In genomic region chr6:54107470-54107869, GRCh38 we compare ENCODE assay signal across 16 cellular contexts. TPM values are rescaled to one million over a fixed set of nuclear protein-coding genes. Genes with fewer than 3 reads are reported as not detected.
DNase-seq lines count a peak whose midpoint lies in the region; ATAC-seq lines count a peak whose summit lies in the region.
"Had no signal": no experiment of that assay in that cellular context is flagged by ENCODE, and none has a peak within 500 bp of the region (broad histone marks: within the 10 kb centered on the region; RNA-seq: fewer than 3 reads in every experiment).

No MANE protein-coding gene starts in this region.

- H3K27me3 ChIP-seq in skeletal muscle tissue (ENCODE audit: control insufficient read depth in 3 of 3, insufficient read depth in 3 of 3, low read length in 3 of 3) = no peaks in the 10 kb centered on the region

- H3K9ac ChIP-seq in skeletal muscle tissue (ENCODE audit: low read depth in 1 of 3, low read length in 3 of 3) = peak overlapping the region in 2 of 3 donors; percentile 36 to 40

- ATAC-seq in left ventricle myocardium superior (peak; percentile 67), GM19328 (IDR thresholded peaks at IDR 0.05; ENCODE audit: unreplicated experiment) (no peak), GM21825 (IDR thresholded peaks at IDR 0.05; ENCODE audit: unreplicated experiment) (no peak)
- ATAC-seq: GM12878, SK-N-SH treated with all-trans-retinoic acid at 6 μM for 48 hours had no signal

- no peaks in the 10 kb centered on the region for H3K9me3 ChIP-seq in skeletal muscle tissue (ENCODE audit: control insufficient read depth in 3 of 3, low read length in 3 of 3)

- H3K27ac ChIP-seq in cingulate gyrus (ENCODE audit: low read depth, low read length) = peak overlapping the region; percentile 31
- no peak overlapping the region for H3K27ac ChIP-seq in skeletal muscle tissue (ENCODE audit: low read depth, low read length)

- H3K4me1 ChIP-seq in skeletal muscle tissue (ENCODE audit: control insufficient read depth in 3 of 3, insufficient read depth in 3 of 3, low read length in 3 of 3) = peaks cover 34 to 53% (median 41%) of the 10 kb centered on the region in 3 donors

- intact Hi-C loops in left ventricle myocardium superior (cut with micrococcal nuclease) = no loop called here

- H3K36me3 ChIP-seq in skeletal muscle tissue (ENCODE audit: control insufficient read depth in 3 of 3, insufficient read depth in 3 of 3, low read length in 3 of 3) = no peaks in the 10 kb centered on the region

- peak; percentile 37 for DNase-seq in NCI-H748 (lab: John Stamatoyannopoulos, UW; ENCODE audit: unreplicated experiment)
- DNase-seq in NCI-H748 treated with DMSO at 0.1 percent for 48 hours (lab: John Stamatoyannopoulos, UW) = no peak
- no peak for DNase-seq in left ventricle myocardium superior
- no peak for DNase-seq in NCI-H146 treated with DMSO at 0.1 percent for 48 hours (lab: John Stamatoyannopoulos, UW; ENCODE audit: unreplicated experiment)
- DNase-seq: COR-L47, DMS79, NCI-H526 had no signal

- H3K4me3 ChIP-seq in skeletal muscle tissue (ENCODE audit: low read length in 3 of 3) = peak overlapping the region in 1 of 3 donors; percentile 36
- H3K4me3 ChIP-seq: GM12878 had no signal

RNA-seq across cellular contexts. Expression of gene MLIP, which starts 3.8 kb away (rescaled TPM):
- total RNA-seq in left ventricle myocardium superior (436 TPM), skeletal muscle tissue (27.7 TPM)
- total RNA-seq: G401, GM12878, H1, HT1080 had no signal

Comparison
In these comparisons a context has a peak if more than half of its experiments do, and no peak if none do; other contexts are left out.
1. RNA of gene MLIP, which starts 3.8 kb away (total RNA-seq): 436 TPM in left ventricle myocardium superior (single experiment); 27.7 TPM in skeletal muscle tissue (single experiment); every median in the first group is over 10 times any median in the second.